35 cellular contexts compared by ENCODE assay signal in the genomic region with DNA sequence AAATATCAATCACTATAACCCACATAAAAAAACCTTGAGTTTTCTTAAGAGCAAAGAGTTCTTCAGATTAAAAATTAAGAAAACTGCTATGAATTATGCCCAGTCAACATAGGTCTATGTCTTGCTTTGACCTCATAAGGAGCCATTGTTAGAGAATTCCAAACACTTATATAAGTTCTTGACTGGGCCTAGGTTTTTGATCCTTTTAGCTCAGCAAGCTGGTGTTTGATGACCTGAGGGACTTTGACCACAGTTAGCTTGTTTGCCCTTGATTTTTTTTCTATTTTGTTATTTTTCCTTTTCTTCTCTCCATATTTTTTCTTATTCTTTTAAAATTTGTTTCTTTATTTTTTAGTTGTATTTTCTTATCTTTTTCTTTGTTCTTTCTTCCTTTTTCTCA.
"Had no signal": no experiment of that assay in that cellular context is flagged by ENCODE, and none has a peak within 500 bp of the region (broad histone marks: within the 10 kb centered on the region; RNA-seq: fewer than 3 reads in every experiment).

No MANE protein-coding gene starts in this region.

- H3K4me3 ChIP-seq: adrenal gland, ascending aorta, body of pancreas, breast epithelium, cardiac muscle cell had no signal

- H3K27ac ChIP-seq: adrenal gland, ascending aorta, body of pancreas, brain microvascular endothelial cell, breast epithelium, cardiac muscle cell had no signal

- DNase-seq: activated effector memory CD4-positive, alpha-beta T cell treated with anti-CD3 and anti-CD28 coated beads, Interleukin-2, amount 50 U/mL, for 16 hours; activated effector memory CD4-positive, alpha-beta T cell treated with Interleukin-2 at 50 U/mL for 16 hours; activated gamma-delta T cell; activated gamma-delta T cell treated with Interleukin-2 at 50 U/mL for 16 hours; activated naive CD4-positive, alpha-beta T cell; activated naive CD4-positive, alpha-beta T cell treated with anti-CD3 and anti-CD28 coated beads for 36 hours; activated naive CD4-positive, alpha-beta T cell treated with anti-CD3 and anti-CD28 coated beads, Interleukin-2, amount 10 ng/mL, durations not matched to agents 7 days and 5 days; activated naive CD4-positive, alpha-beta T cell treated with anti-CD3 and anti-CD28 coated beads, Interleukin-2, amount 50 U/mL, for 16 hours; activated naive CD4-positive, alpha-beta T cell treated with Interleukin-2 at 50 U/mL for 16 hours; activated naive CD8-positive, alpha-beta T cell treated with anti-CD3 and anti-CD28 coated beads for 36 hours; activated naive CD8-positive, alpha-beta T cell treated with anti-CD3 and anti-CD28 coated beads, Interleukin-2, amount 10 ng/mL, durations not matched to agents 7 days and 5 days; activated naive CD8-positive, alpha-beta T cell treated with anti-CD3 and anti-CD28 coated beads, Interleukin-2, amount 50 U/mL, for 24 hours; activated T-cell treated with anti-CD3 and anti-CD28 coated beads for 4 hours; activated T-cell treated with anti-CD3 and anti-CD28 coated beads, Interleukin-2, amount 50 U/mL, for 1 hour; activated T-cell treated with anti-CD3 and anti-CD28 coated beads, Interleukin-2, amount 50 U/mL, for 24 hours; activated T-cell treated with anti-CD3 and anti-CD28 coated beads, Interleukin-2, amount 50 U/mL, for 4 hours; activated T-cell treated with anti-CD3 and anti-CD28 coated beads, Interleukin-2, amount 50 U/mL, for 48 hours; activated T-cell treated with anti-CD3 and anti-CD28 coated beads, Interleukin-2, amount 50 U/mL, for 72 hours; amniotic stem cell; amygdala; anterior cingulate cortex; aorta; body of pancreas; brain microvascular endothelial cell; caudate nucleus; central memory CD4-positive, alpha-beta T cell; cerebellar nuclear complex had no signal

- H3K9me3 ChIP-seq: adrenal gland, ascending aorta, body of pancreas, breast epithelium had no signal

- H3K27me3 ChIP-seq: adrenal gland, ascending aorta, body of pancreas, breast epithelium had no signal

- FAIRE-seq: astrocyte, bronchial epithelial cell had no signal

- ATAC-seq: activated naive CD4-positive, alpha-beta T cell treated with anti-CD3 and anti-CD28 coated beads, Interleukin-2, amount 50 U/mL, for 72 hours; activated naive CD8-positive, alpha-beta T cell treated with anti-CD3 and anti-CD28 coated beads, Interleukin-2, amount 50 U/mL, for 24 hours; activated T-cell treated with anti-CD3 and anti-CD28 coated beads, Interleukin-2, amount 50 U/mL, for 4 hours; activated T-cell treated with anti-CD3 and anti-CD28 coated beads, Interleukin-2, amount 50 U/mL, for 72 hours; activated T-helper 17 cell treated with anti-CD3 and anti-CD28 coated beads, Interleukin-2, amount 50 U/mL, for 72 hours; body of pancreas had no signal

- H3K36me3 ChIP-seq: adrenal gland, ascending aorta, brain microvascular endothelial cell, breast epithelium, cardiac muscle cell had no signal
